Comparison of ENCODE assay signal across 9 cellular contexts in genomic region chr11:2825261-2825885, GRCh38.
DNase-seq lines count a peak whose midpoint lies in the region; ATAC-seq, FAIRE-seq and TF ChIP-seq lines count a peak whose summit lies in the region.
"Had no signal": no experiment of that assay in that cellular context is flagged by ENCODE, and none has a peak within 500 bp of the region (broad histone marks: within the 10 kb centered on the region; RNA-seq: fewer than 3 reads in every experiment).

No MANE protein-coding gene starts in this region.

- H3K4me3 ChIP-seq in lower lobe of right lung (no peak overlapping the region), thymus (ENCODE audit: low read length) (no peak overlapping the region)

- H3K9me3 ChIP-seq in lower lobe of right lung (no peaks in the 10 kb centered on the region), thymus (ENCODE audit: control insufficient read depth) (peaks cover 4% of the 10 kb centered on the region)

- peak; percentile 42 for DNase-seq in HTR-8/SVneo (ENCODE audit: insufficient read length, low spot score)
- peak; percentile 46 for DNase-seq in dedifferentiated amniotic fluid mesenchymal stem cell (ENCODE audit: extremely low spot score)
- peak; percentile 89 for DNase-seq in lower lobe of right lung
- no peak for DNase-seq in DMS79 (lab: John Stamatoyannopoulos, UW)
- DNase-seq in AML-193 (lab: John Stamatoyannopoulos, UW) = no peak
- DNase-seq in activated effector memory CD4-positive, alpha-beta T cell treated with Interleukin-2 at 50 U/mL for 16 hours = no peak
- DNase-seq: stimulated activated CD8-positive, alpha-beta memory T cell treated with anti-CD3 and anti-CD28 coated beads, Interleukin-4, amount 100 ng/mL, for 48 hours had no signal

- H3K27me3 ChIP-seq in lower lobe of right lung (ENCODE audit: low read depth) (no peaks in the 10 kb centered on the region), thymus (ENCODE audit: control insufficient read depth, insufficient read depth) (no peaks in the 10 kb centered on the region)

- intact Hi-C loops in lower lobe of right lung (cut with DNase I) = no loop called here

- H3K27ac ChIP-seq in lower lobe of right lung (peak overlapping the region; percentile 80), thymus (ENCODE audit: low read depth) (peak overlapping the region; percentile 61)

- peak; percentile 83 to 86 for ATAC-seq in lower lobe of right lung
- ATAC-seq in GM21528 (IDR thresholded peaks at IDR 0.05; ENCODE audit: low FRiP score, unreplicated experiment) = no peak

- H3K4me1 ChIP-seq in lower lobe of right lung (peaks cover 38% of the 10 kb centered on the region), thymus (ENCODE audit: control insufficient read depth, insufficient read depth, low read length) (peaks cover 8% of the 10 kb centered on the region)

- peak; percentile 45 for TF ChIP-seq CTCF in lower lobe of right lung (IDR thresholded peaks at IDR 0.05)

- no peaks in the 10 kb centered on the region for H3K36me3 ChIP-seq in lower lobe of right lung
- no peaks in the 10 kb centered on the region for H3K36me3 ChIP-seq in thymus (ENCODE audit: control insufficient read depth, insufficient read depth)

- peak; percentile 52 for FAIRE-seq in HTR-8/SVneo (lab: Jason Lieb, UNC)

- WGBS in thymus = 80% methylated on average over 22 of the region's 22 CpGs

Comparison
In these comparisons a context has a peak if more than half of its experiments do, and no peak if none do; other contexts are left out.
1. DNase-seq: peak in HTR-8/SVneo (single experiment), dedifferentiated amniotic fluid mesenchymal stem cell (single experiment) and lower lobe of right lung (single experiment); none in DMS79 (single experiment), AML-193 (0 of 2) and activated effector memory CD4-positive, alpha-beta T cell treated with Interleukin-2 at 50 U/mL for 16 hours (single experiment).